In genomic region chr1:225097175-225097574, GRCh38 we compare ENCODE assay signal across 35 cellular contexts.
"Had no signal": no experiment of that assay in that cellular context is flagged by ENCODE, and none has a peak within 500 bp of the region (broad histone marks: within the 10 kb centered on the region; RNA-seq: fewer than 3 reads in every experiment).

No MANE protein-coding gene starts in this region.

- H3K4me3 ChIP-seq: MG63 had no signal

- H3K27me3 ChIP-seq: MG63 had no signal

- H3K36me3 ChIP-seq: MG63 had no signal

- DNase-seq: Karpas-422, Kasumi-1, MG63, MM.1S, MV-4-11, NCI-H1048, NCI-H1092, NCI-H1092 treated with DMSO at 0.1 percent for 48 hours, NCI-H1105, NCI-H1105 treated with DMSO at 0.1 percent for 48 hours, NCI-H1417, NCI-H1417 treated with DMSO at 0.1 percent for 48 hours, NCI-H1436, NCI-H1436 treated with DMSO at 0.1 percent for 48 hours, NCI-H146, NCI-H1694, NCI-H1694 treated with DMSO at 0.1 percent for 48 hours, NCI-H187, NCI-H187 treated with DMSO at 0.1 percent for 48 hours, NCI-H1930, NCI-H2029, NCI-H2029 treated with DMSO at 0.1 percent for 48 hours, NCI-H2081, NCI-H2081 treated with DMSO at 0.1 percent for 48 hours, NCI-H2107, NCI-H2171, NCI-H2171 treated with DMSO at 0.1 percent for 48 hours, NCI-H2227 treated with DMSO at 0.1 percent for 48 hours, NCI-H226, NCI-H345, NCI-H446, NCI-H446 treated with DMSO at 0.1 percent for 48 hours, NCI-H510A, NCI-H510A treated with DMSO at 0.1 percent for 48 hours, NCI-H524 had no signal
